19 cellular contexts compared by ENCODE assay signal in the genomic region with DNA sequence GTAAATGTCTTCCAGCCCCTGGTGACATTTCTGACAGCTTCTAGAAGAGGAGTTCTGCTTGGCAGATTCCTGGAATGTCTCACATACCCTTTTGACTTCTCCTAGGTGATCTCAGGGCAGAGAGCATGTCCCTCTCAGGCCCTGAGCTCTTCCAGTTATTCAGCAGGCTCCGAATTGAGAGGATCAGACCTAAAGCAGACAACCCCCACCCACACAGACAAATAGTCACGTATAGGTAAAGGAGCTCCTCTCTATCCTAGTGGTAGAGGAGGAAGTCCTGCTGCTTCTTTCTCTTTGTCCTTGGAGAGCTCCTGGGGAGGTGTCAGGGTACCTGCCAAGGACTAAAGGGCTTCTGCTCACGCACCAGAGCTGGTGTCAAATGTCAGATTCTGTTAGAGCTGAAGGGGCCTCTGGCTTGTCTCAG.
"Had no signal": no experiment of that assay in that cellular context is flagged by ENCODE, and none has a peak within 500 bp of the region (broad histone marks: within the 10 kb centered on the region; RNA-seq: fewer than 3 reads in every experiment).

No MANE protein-coding gene starts in this region.

- H3K27me3 ChIP-seq: brain microvascular endothelial cell, esophagus muscularis mucosa had no signal

- H3K27ac ChIP-seq: brain microvascular endothelial cell, esophagus muscularis mucosa, psoas muscle had no signal

- DNase-seq: activated CD4-positive, alpha-beta T cell treated with anti-CD3 and anti-CD28 coated beads for 1 hour; activated CD4-positive, alpha-beta T cell treated with anti-CD3 and anti-CD28 coated beads, Interleukin-2, amount 50 U/mL, for 48 hours; activated CD8-positive, alpha-beta memory T cell treated with anti-CD3 and anti-CD28 coated beads, Interleukin-2, amount 10 ng/mL, durations not matched to agents 7 days and 5 days; activated gamma-delta T cell; activated naive CD8-positive, alpha-beta T cell treated with anti-CD3 and anti-CD28 coated beads for 36 hours; activated T-cell treated with anti-CD3 and anti-CD28 coated beads, Interleukin-2, amount 50 U/mL, for 4 hours; brain microvascular endothelial cell; dermis blood vessel endothelial cell; glutamatergic neuron; kidney glomerular epithelial cell; mucosa of descending colon; naive thymus-derived CD8-positive, alpha-beta T cell; nucleus accumbens; psoas muscle; stimulated activated CD4-positive, alpha-beta T cell treated with anti-CD3 and anti-CD28 coated beads, Interleukin-2, amount 100 ng/mL, for 24 hours; stimulated activated naive CD4-positive, alpha-beta T cell treated with Interleukin-2 at 50 U/mL for 16 hours; SW 1271 had no signal

- H3K4me1 ChIP-seq: esophagus muscularis mucosa, psoas muscle had no signal

- ATAC-seq: activated CD8-positive, alpha-beta memory T cell treated with anti-CD3 and anti-CD28 coated beads, Interleukin-2, amount 10 ng/mL, durations not matched to agents 7 days and 5 days; activated T-cell treated with anti-CD3 and anti-CD28 coated beads, Interleukin-2, amount 50 U/mL, for 4 hours; mucosa of descending colon; naive thymus-derived CD8-positive, alpha-beta T cell; psoas muscle; sciatic nerve had no signal

- H3K4me3 ChIP-seq: esophagus muscularis mucosa, mucosa of descending colon, psoas muscle had no signal

- H3K9me3 ChIP-seq: esophagus muscularis mucosa, mucosa of descending colon, psoas muscle had no signal

- H3K36me3 ChIP-seq: brain microvascular endothelial cell, esophagus muscularis mucosa had no signal
